ENCODE assay signal across 14 cellular contexts in the genomic region with DNA sequence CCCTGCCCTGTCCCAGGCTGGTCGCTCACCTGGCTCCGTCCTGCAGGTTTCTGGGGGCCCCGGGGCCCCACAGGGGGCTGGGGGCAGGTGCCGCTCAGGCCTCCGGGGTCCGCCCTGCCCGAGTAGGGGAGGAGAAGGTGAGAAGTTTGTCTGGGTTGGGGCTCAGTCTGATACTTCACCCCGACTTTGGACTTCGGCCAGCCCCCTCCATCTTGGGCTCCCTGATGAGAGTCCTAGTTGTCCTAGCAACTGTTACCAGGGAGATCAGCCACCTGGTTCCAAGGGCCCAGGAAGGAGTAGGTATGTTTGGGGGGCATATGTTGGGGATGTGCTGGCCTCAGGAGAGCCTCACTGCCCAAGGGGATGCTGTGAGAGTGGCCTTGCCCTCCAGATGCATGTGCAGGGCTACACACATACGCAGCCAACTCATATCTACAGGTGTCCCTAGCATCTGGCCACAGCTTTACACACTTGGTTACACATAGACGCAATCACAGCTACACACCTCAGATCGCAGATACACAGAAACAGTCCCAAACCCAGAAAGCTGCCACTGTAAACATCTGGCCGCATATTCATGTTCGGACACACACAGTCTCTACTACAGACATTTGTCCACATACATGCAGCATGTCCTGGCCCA. TPM values are rescaled to one million over a fixed set of nuclear protein-coding genes. Genes with fewer than 3 reads are reported as not detected.
A peak's percentile ranks its signal among the peaks of the same experiment; 100 is the strongest.
DNase-seq lines count a peak whose midpoint lies in the region; TF ChIP-seq lines count a peak whose summit lies in the region.
"Had no signal": no experiment of that assay in that cellular context is flagged by ENCODE, and none has a peak within 500 bp of the region (broad histone marks: within the 10 kb centered on the region; RNA-seq: fewer than 3 reads in every experiment).

No MANE protein-coding gene starts in this region.

- WGBS in tibial nerve, 2 donors: 82 to 83% methylated on average over 13 to 14 of the region's 14 CpGs

- TF ChIP-seq CTCF in coronary artery (IDR thresholded peaks at IDR 0.05): no peak
- TF ChIP-seq CTCF in tibial nerve (IDR thresholded peaks at IDR 0.05): no peak

- no peak for TF ChIP-seq POLR2A in tibial nerve (IDR thresholded peaks at IDR 0.05)

- no peak for TF ChIP-seq EP300 in tibial nerve (IDR thresholded peaks at IDR 0.05)

- peak overlapping the region; percentile 91 for H3K4me3 ChIP-seq in coronary artery
- no peak overlapping the region for H3K4me3 ChIP-seq in muscle layer of colon (ENCODE audit: low read depth in 1 of 2, low read length in 2 of 2)
- peak overlapping the region in 1 of 4 donors; percentile 95 for H3K4me3 ChIP-seq in tibial nerve
- H3K4me3 ChIP-seq: MG63, prostate gland had no signal

- H3K9me3 ChIP-seq in muscle layer of colon (ENCODE audit: low read length) (no peaks in the 10 kb centered on the region), tibial nerve (no peaks in the 10 kb centered on the region)
- H3K9me3 ChIP-seq: MG63, prostate gland had no signal

- H3K9ac ChIP-seq in muscle layer of colon (ENCODE audit: low read length): no peak overlapping the region

- H3K4me1 ChIP-seq in muscle layer of colon (ENCODE audit: insufficient read depth, low read length) (peaks cover 27% of the 10 kb centered on the region), tibial nerve (peaks cover 0 to 50% (median 28%) of the 10 kb centered on the region in 4 donors)

- DNase-seq in NCI-H345 (lab: John Stamatoyannopoulos, UW) (peak; percentile 19), NCI-H345 treated with DMSO at 0.1 percent for 48 hours (lab: John Stamatoyannopoulos, UW; ENCODE audit: unreplicated experiment) (no peak), coronary artery (ENCODE audit: low spot score) (no peak), tibial nerve (ENCODE audit: low spot score in 2 of 2) (no peak), NCI-H2196 (lab: John Stamatoyannopoulos, UW; ENCODE audit: unreplicated experiment) (no peak)
- no peak for DNase-seq in activated CD8-positive, alpha-beta memory T cell treated with anti-CD3 and anti-CD28 coated beads, Interleukin-2, amount 50 U/mL, for 48 hours
- DNase-seq in activated naive CD4-positive, alpha-beta T cell treated with anti-CD3 and anti-CD28 coated beads, Interleukin-2, amount 50 U/mL, for 16 hours: no peak
- DNase-seq: activated CD4-positive, CD25-positive, alpha-beta regulatory T cell; activated naive CD4-positive, alpha-beta T cell treated with Interleukin-2 at 50 U/mL for 16 hours; foreskin melanocyte; H7 had no signal

- no peaks in the 10 kb centered on the region for H3K27me3 ChIP-seq in muscle layer of colon (ENCODE audit: control insufficient read depth in 1 of 2, insufficient read depth in 2 of 2, low read length in 2 of 2)
- no peaks in the 10 kb centered on the region for H3K27me3 ChIP-seq in tibial nerve
- H3K27me3 ChIP-seq: MG63 had no signal

- H3K27ac ChIP-seq in coronary artery (peak overlapping the region; percentile 57 to 96), muscle layer of colon (ENCODE audit: low read depth, low read length) (peak overlapping the region; percentile 55), tibial nerve (peak overlapping the region; percentile 39 to 98 (median 76))

- peaks cover 44% of the 10 kb centered on the region for H3K36me3 ChIP-seq in muscle layer of colon (ENCODE audit: insufficient read depth, low read length)
- H3K36me3 ChIP-seq in tibial nerve: peaks cover 0 to 52% (median 3%) of the 10 kb centered on the region in 3 donors
- H3K36me3 ChIP-seq: prostate gland had no signal

RNA-seq across cellular contexts. Expression of gene NUMBL, which starts 3.4 kb away (rescaled TPM):
- total RNA-seq in tibial nerve: 100 to 1,000 TPM; 203 to 284 (median 251) TPM

RNA-seq across cellular contexts. Expression of gene COQ8B, which starts 29.7 kb away (rescaled TPM):
- 10 to 100 TPM; 71.0 to 88.6 (median 84.3) TPM for total RNA-seq in tibial nerve

RNA-seq across cellular contexts. Expression of gene ITPKC, which starts 29.9 kb away (rescaled TPM):
- 100 to 1,000 TPM in 1 of 4 donors, 10 to 100 TPM in 3; 72.0 to 114 (median 90.9) TPM for total RNA-seq in tibial nerve
